ENCODE assay signal across 31 cellular contexts in genomic region chr15:41396111-41396510, GRCh38. TPM values are rescaled to one million over a fixed set of nuclear protein-coding genes. Genes with fewer than 3 reads are reported as not detected.
DNase-seq lines count a peak whose midpoint lies in the region; ATAC-seq lines count a peak whose summit lies in the region.
"Had no signal": no experiment of that assay in that cellular context is flagged by ENCODE, and none has a peak within 500 bp of the region (broad histone marks: within the 10 kb centered on the region; RNA-seq: fewer than 3 reads in every experiment).

No MANE protein-coding gene starts in this region.

- no peaks in the 10 kb centered on the region for H3K9me3 ChIP-seq in Karpas-422 (ENCODE audit: low read length)
- no peaks in the 10 kb centered on the region for H3K9me3 ChIP-seq in naive thymus-derived CD4-positive, alpha-beta T cell (ENCODE audit: control insufficient read depth in 2 of 3, low read length in 3 of 3)
- H3K9me3 ChIP-seq in neuronal stem cell (replicated peaks in 1 of 2; ENCODE audit: control insufficient read depth in 2 of 2, insufficient read depth in 1 of 2, low read depth in 1 of 2, low read length in 2 of 2) = no peaks in the 10 kb centered on the region
- H3K9me3 ChIP-seq: breast epithelium, right atrium auricular region, thyroid gland, vagina had no signal

- H2BK120ac ChIP-seq in neuronal stem cell (ENCODE audit: low read depth, low read length) = no peak overlapping the region

- H3K9me3 Mint-ChIP-seq in activated CD4-positive, alpha-beta T cell treated with anti-CD3 and anti-CD28 coated beads for 36 hours (ENCODE audit: low read depth) = no peaks in the 10 kb centered on the region
- H3K9me3 Mint-ChIP-seq in activated CD4-positive, alpha-beta memory T cell treated with anti-CD3 and anti-CD28 coated beads for 36 hours = no peaks in the 10 kb centered on the region
- H3K9me3 Mint-ChIP-seq in naive thymus-derived CD4-positive, alpha-beta T cell = no peaks in the 10 kb centered on the region
- H3K9me3 Mint-ChIP-seq: activated naive CD4-positive, alpha-beta T cell treated with anti-CD3 and anti-CD28 coated beads, Interleukin-2, amount 50 U/mL, for 24 hours; activated T-helper 2 cell treated with anti-CD3 and anti-CD28 coated beads, Interferon-gamma antibody, Interleukin-2, Interleukin-4, amounts not matched to agents 10 μg/mL and 5 μg/mL and 100 μg/mL, durations not matched to agents 14 hours and 24 hours and 36 hours; immature natural killer cell; neural crest cell; T-helper 2 cell treated with Interferon-gamma antibody and Interleukin-4, amounts not matched to agents 5 μg/mL and 100 μg/mL, for 36 hours had no signal

- no peak overlapping the region for H3K23ac ChIP-seq in neuronal stem cell (ENCODE audit: low read depth, low read length, poor library complexity)

- H3K4me2 ChIP-seq in Karpas-422 (ENCODE audit: low read depth, low read length, poor library complexity, severe bottlenecking) = no peak overlapping the region
- H3K4me2 ChIP-seq in neuronal stem cell (ENCODE audit: insufficient read depth, low read length, poor library complexity, severe bottlenecking) = no peak overlapping the region
- H3K4me2 ChIP-seq: smooth muscle cell had no signal

- H3K27me3 Mint-ChIP-seq in activated CD4-positive, alpha-beta T cell treated with anti-CD3 and anti-CD28 coated beads for 36 hours = no peaks in the 10 kb centered on the region
- H3K27me3 Mint-ChIP-seq in activated CD4-positive, alpha-beta memory T cell treated with anti-CD3 and anti-CD28 coated beads for 36 hours = no peaks in the 10 kb centered on the region
- no peaks in the 10 kb centered on the region for H3K27me3 Mint-ChIP-seq in naive thymus-derived CD4-positive, alpha-beta T cell
- H3K27me3 Mint-ChIP-seq: activated naive CD4-positive, alpha-beta T cell treated with anti-CD3 and anti-CD28 coated beads, Interleukin-2, amount 50 U/mL, for 24 hours had no signal

- H3K4ac ChIP-seq in neuronal stem cell (ENCODE audit: low read length) = no peak overlapping the region

- intact Hi-C loops in activated CD4-positive, alpha-beta T cell treated with anti-CD3 and anti-CD28 coated beads for 36 hours (cut with DNase I, micrococcal nuclease) = no loop called here
- intact Hi-C loops in activated CD4-positive, alpha-beta memory T cell treated with anti-CD3 and anti-CD28 coated beads for 36 hours (cut with micrococcal nuclease) = no loop called here
- intact Hi-C loops in naive thymus-derived CD4-positive, alpha-beta T cell (cut with micrococcal nuclease) = no loop called here

- no CpG with 5 or more reads among the region's 3 CpGs for WGBS in neuronal stem cell (ENCODE audit: extremely low coverage in 2 of 2, insufficient read length in 2 of 2, insufficient replicate concordance in 1 of 2), 2 donors

- H3K27ac ChIP-seq in Karpas-422 (ENCODE audit: low read length) (peak overlapping the region; percentile 49), neuronal stem cell (replicated peaks; ENCODE audit: low read length) (no peak overlapping the region)
- no peak overlapping the region for H3K27ac ChIP-seq in naive thymus-derived CD4-positive, alpha-beta T cell (ENCODE audit: low read depth, low read length)
- H3K27ac ChIP-seq: breast epithelium, epithelial cell of prostate, right atrium auricular region, thyroid gland, vagina had no signal

- no peak overlapping the region for H2BK12ac ChIP-seq in neuronal stem cell (ENCODE audit: low read length)

- H3K79me1 ChIP-seq in neuronal stem cell (ENCODE audit: low read depth, low read length) = no peaks in the 10 kb centered on the region

- H2AFZ ChIP-seq in Karpas-422 (ENCODE audit: low read length) = no peak overlapping the region
- H2AFZ ChIP-seq in neuronal stem cell (ENCODE audit: low read length) = no peak overlapping the region

- no peaks in the 10 kb centered on the region for H4K20me1 ChIP-seq in Karpas-422 (ENCODE audit: insufficient read depth, low read depth, low read length)

- H3K18ac ChIP-seq in neuronal stem cell (ENCODE audit: low read length) = no peak overlapping the region

- H4K91ac ChIP-seq in neuronal stem cell (ENCODE audit: low read depth, low read length, poor library complexity) = no peak overlapping the region

- H3K36me3 ChIP-seq in Karpas-422 (ENCODE audit: insufficient read depth, low read length) = peaks cover 8% of the 10 kb centered on the region; the same call in 1 of the 2 replicates
- H3K36me3 ChIP-seq in naive thymus-derived CD4-positive, alpha-beta T cell (ENCODE audit: control insufficient read depth in 2 of 3, insufficient read depth in 3 of 3, low read length in 3 of 3) = peaks cover 0 to 28% (median 10%) of the 10 kb centered on the region in 3 experiments
- H3K36me3 ChIP-seq in neuronal stem cell (replicated peaks in 1 of 2; ENCODE audit: control insufficient read depth in 2 of 2, insufficient read depth in 2 of 2, low read length in 2 of 2) = peaks cover 11 to 37% of the 10 kb centered on the region in 2 donors
- H3K36me3 ChIP-seq: breast epithelium had no signal

- H4K8ac ChIP-seq in neuronal stem cell (ENCODE audit: low read depth, low read length) = no peak overlapping the region

- H3K27me3 ChIP-seq in Karpas-422 (ENCODE audit: low read length) (no peaks in the 10 kb centered on the region), neuronal stem cell (ENCODE audit: control insufficient read depth in 3 of 3, insufficient read depth in 3 of 3, low read depth in 1 of 3, low read length in 3 of 3) (no peaks in the 10 kb centered on the region)
- H3K27me3 ChIP-seq in naive thymus-derived CD4-positive, alpha-beta T cell (ENCODE audit: control insufficient read depth in 2 of 2, insufficient read depth in 2 of 2, low read length in 2 of 2) = no peaks in the 10 kb centered on the region
- H3K27me3 ChIP-seq: breast epithelium, right atrium auricular region, thyroid gland, vagina had no signal

- peaks cover 5% of the 10 kb centered on the region for H3K79me2 ChIP-seq in Karpas-422 (ENCODE audit: low read length)

- POLR2A ChIA-PET in activated CD4-positive, alpha-beta T cell treated with anti-CD3 and anti-CD28 coated beads for 36 hours (lab: Charles Lee) = no interaction called here
- POLR2A ChIA-PET in activated CD4-positive, alpha-beta memory T cell treated with anti-CD3 and anti-CD28 coated beads for 36 hours (lab: Charles Lee) = no interaction called here
- POLR2A ChIA-PET in naive thymus-derived CD4-positive, alpha-beta T cell (lab: Charles Lee) = no interaction called here

- ATAC-seq in activated CD4-positive, alpha-beta T cell treated with anti-CD3 and anti-CD28 coated beads for 36 hours = no peak
- ATAC-seq in naive thymus-derived CD4-positive, alpha-beta T cell = no peak
- ATAC-seq: Panc1, SK-N-SH treated with all-trans-retinoic acid at 6 μM for 48 hours had no signal

- CTCF ChIA-PET in activated CD4-positive, alpha-beta T cell treated with anti-CD3 and anti-CD28 coated beads for 36 hours (lab: Charles Lee) = interaction anchor here (0.7 kb wide), 1 partner anchor 18 kb away, joined by 3 read pairs; no protein-coding TSS in a partner anchor
- CTCF ChIA-PET in activated CD4-positive, alpha-beta memory T cell treated with anti-CD3 and anti-CD28 coated beads for 36 hours (lab: Charles Lee) = no interaction called here
- CTCF ChIA-PET in naive thymus-derived CD4-positive, alpha-beta T cell (lab: Charles Lee) = no interaction called here

- H3K4me1 Mint-ChIP-seq in activated CD4-positive, alpha-beta T cell treated with anti-CD3 and anti-CD28 coated beads for 36 hours = peaks cover 17% of the 10 kb centered on the region
- peaks cover 22% of the 10 kb centered on the region for H3K4me1 Mint-ChIP-seq in activated CD4-positive, alpha-beta memory T cell treated with anti-CD3 and anti-CD28 coated beads for 36 hours (ENCODE audit: low read depth)
- peaks cover 14 to 30% (median 25%) of the 10 kb centered on the region in 7 donors for H3K4me1 Mint-ChIP-seq in naive thymus-derived CD4-positive, alpha-beta T cell
- H3K4me1 Mint-ChIP-seq: neural crest cell had no signal

- H2AK5ac ChIP-seq in neuronal stem cell (ENCODE audit: low read depth, low read length) = no peak overlapping the region

- peaks cover 8% of the 10 kb centered on the region for H3K4me1 ChIP-seq in Karpas-422 (ENCODE audit: low read length)
- no peaks in the 10 kb centered on the region for H3K4me1 ChIP-seq in naive thymus-derived CD4-positive, alpha-beta T cell (ENCODE audit: control insufficient read depth in 2 of 2, insufficient read depth in 2 of 2, low read length in 2 of 2)
- no peaks in the 10 kb centered on the region for H3K4me1 ChIP-seq in neuronal stem cell (ENCODE audit: control insufficient read depth in 2 of 2, insufficient read depth in 1 of 2, low read depth in 1 of 2, low read length in 2 of 2)
- H3K4me1 ChIP-seq: breast epithelium, right atrium auricular region, thyroid gland had no signal

- peak overlapping the region; percentile 32 for H3K27ac Mint-ChIP-seq in activated CD4-positive, alpha-beta T cell treated with anti-CD3 and anti-CD28 coated beads for 36 hours
- H3K27ac Mint-ChIP-seq in activated CD4-positive, alpha-beta memory T cell treated with anti-CD3 and anti-CD28 coated beads for 36 hours = peak overlapping the region; percentile 23
- peak overlapping the region in 5 of 9 donors; percentile 29 to 75 (median 52) for H3K27ac Mint-ChIP-seq in naive thymus-derived CD4-positive, alpha-beta T cell
- H3K27ac Mint-ChIP-seq: activated T-helper 2 cell treated with anti-CD3 and anti-CD28 coated beads, Interferon-gamma antibody, Interleukin-2, Interleukin-4, amounts not matched to agents 10 μg/mL and 5 μg/mL and 100 μg/mL, durations not matched to agents 14 hours and 24 hours and 36 hours; T-helper 2 cell treated with Interferon-gamma antibody and Interleukin-4, amounts not matched to agents 5 μg/mL and 100 μg/mL, for 36 hours had no signal

- peaks cover 22% of the 10 kb centered on the region for H3K36me3 Mint-ChIP-seq in activated CD4-positive, alpha-beta T cell treated with anti-CD3 and anti-CD28 coated beads for 36 hours (ENCODE audit: low read depth)
- H3K36me3 Mint-ChIP-seq in activated CD4-positive, alpha-beta memory T cell treated with anti-CD3 and anti-CD28 coated beads for 36 hours = peaks cover 23% of the 10 kb centered on the region
- H3K36me3 Mint-ChIP-seq in naive thymus-derived CD4-positive, alpha-beta T cell = peaks cover 11 to 24% (median 19%) of the 10 kb centered on the region in 5 donors

- H3K14ac ChIP-seq in neuronal stem cell (ENCODE audit: low read length) = no peak overlapping the region

- no peak overlapping the region for H3K4me3 ChIP-seq in Karpas-422 (ENCODE audit: low read length)
- no peak overlapping the region for H3K4me3 ChIP-seq in naive thymus-derived CD4-positive, alpha-beta T cell (ENCODE audit: low read length)
- H3K4me3 ChIP-seq in neuronal stem cell (ENCODE audit: low read length in 2 of 2) = no peak overlapping the region
- H3K4me3 ChIP-seq: breast epithelium, right atrium auricular region, smooth muscle cell, thyroid gland, vagina had no signal

- DNase-seq in activated CD4-positive, alpha-beta T cell treated with anti-CD3 and anti-CD28 coated beads for 36 hours = no peak
- no peak for DNase-seq in activated CD4-positive, alpha-beta T cell treated with anti-CD3 and anti-CD28 coated beads for 48 hours
- no peak for DNase-seq in Karpas-422
- no peak for DNase-seq in activated CD4-positive, alpha-beta memory T cell treated with anti-CD3 and anti-CD28 coated beads for 36 hours
- no peak for DNase-seq in naive thymus-derived CD4-positive, alpha-beta T cell
- no peak for DNase-seq in neuronal stem cell (ENCODE audit: low spot score)
- no peak for DNase-seq in activated CD8-positive, alpha-beta memory T cell treated with anti-CD3 and anti-CD28 coated beads, Interleukin-2, amount 50 U/mL, for 4 hours
- no peak for DNase-seq in islet precursor cell
- DNase-seq: activated CD4-positive, alpha-beta T cell treated with anti-CD3 and anti-CD28 coated beads for 4 hours; anterior cingulate cortex; DMS79 treated with DMSO at 0.1 percent for 48 hours; effector CD4-positive, alpha-beta T cell; GF-D8; hypothalamus; immature natural killer cell; mesendoderm; NCI-H2029 treated with DMSO at 0.1 percent for 48 hours; NCI-H526 treated with DMSO at 0.1 percent for 48 hours; Right ventricle myocardium superior; thyroid gland had no signal

- H3K9me2 ChIP-seq in Karpas-422 (replicated peaks; ENCODE audit: insufficient read depth, low read length) = no peaks in the 10 kb centered on the region

- H3K4me3 Mint-ChIP-seq in activated CD4-positive, alpha-beta T cell treated with anti-CD3 and anti-CD28 coated beads for 36 hours = no peak overlapping the region
- no peak overlapping the region for H3K4me3 Mint-ChIP-seq in activated CD4-positive, alpha-beta memory T cell treated with anti-CD3 and anti-CD28 coated beads for 36 hours
- peak overlapping the region in 3 of 10 donors; percentile 17 to 61 (median 41) for H3K4me3 Mint-ChIP-seq in naive thymus-derived CD4-positive, alpha-beta T cell
- H3K4me3 Mint-ChIP-seq: activated naive CD4-positive, alpha-beta T cell treated with anti-CD3 and anti-CD28 coated beads, Interleukin-2, amount 50 U/mL, for 24 hours; immature natural killer cell; neural crest cell; T-helper 2 cell treated with Interferon-gamma antibody and Interleukin-4, amounts not matched to agents 5 μg/mL and 100 μg/mL, for 36 hours had no signal

- H3K9ac ChIP-seq in Karpas-422 (ENCODE audit: low read length) (no peak overlapping the region), neuronal stem cell (ENCODE audit: low read depth, low read length, poor library complexity) (no peak overlapping the region)

- H2BK15ac ChIP-seq in neuronal stem cell (ENCODE audit: low read length) = no peak overlapping the region

- no peak overlapping the region for H2BK5ac ChIP-seq in neuronal stem cell (ENCODE audit: low read length)

RNA-seq across cellular contexts. Expression of gene NDUFAF1, which starts 6.2 kb away (rescaled TPM):
- total RNA-seq in activated CD4-positive, alpha-beta T cell treated with anti-CD3 and anti-CD28 coated beads for 36 hours = 10 to 100 TPM; 16.9 to 27.2 TPM
- total RNA-seq in Karpas-422 (2014; rRNA removed; shearing (Covaris generic); ENCODE audit: low replicate concordance) = 22.6 and 24.7 TPM in 2 replicates
- 10 to 100 TPM; 21.3 to 22.7 TPM for total RNA-seq in activated CD4-positive, alpha-beta memory T cell treated with anti-CD3 and anti-CD28 coated beads for 36 hours
- 10 to 100 TPM in 3 of 5 experiments, 1 to 10 TPM in 2; 3.6 to 19.5 (median 12.2) TPM for total RNA-seq in naive thymus-derived CD4-positive, alpha-beta T cell
- 10 to 100 TPM; 21.6 to 23.8 TPM for polyA plus RNA-seq in naive thymus-derived CD4-positive, alpha-beta T cell
- polyA plus RNA-seq in neuronal stem cell (2013, experiment 1 of 2) = 14.2 TPM
- 14.2 TPM for polyA plus RNA-seq in neuronal stem cell (2013, experiment 2 of 2)

RNA-seq across cellular contexts. Expression of gene RTF1, which starts 20.8 kb away (rescaled TPM):
- 10 to 100 TPM; 29.4 to 32.3 TPM for total RNA-seq in activated CD4-positive, alpha-beta T cell treated with anti-CD3 and anti-CD28 coated beads for 36 hours
- 25.7 and 33.5 TPM in 2 replicates for total RNA-seq in Karpas-422 (2014; rRNA removed; shearing (Covaris generic); ENCODE audit: low replicate concordance)
- 10 to 100 TPM; 24.9 to 26.2 TPM for total RNA-seq in activated CD4-positive, alpha-beta memory T cell treated with anti-CD3 and anti-CD28 coated beads for 36 hours
- total RNA-seq in naive thymus-derived CD4-positive, alpha-beta T cell = 10 to 100 TPM; 34.0 to 41.3 (median 37.2) TPM
- polyA plus RNA-seq in naive thymus-derived CD4-positive, alpha-beta T cell = 10 to 100 TPM; 11.7 to 22.5 TPM
- polyA plus RNA-seq in neuronal stem cell (2013, experiment 1 of 2) = 66.2 TPM
- 68.7 TPM for polyA plus RNA-seq in neuronal stem cell (2013, experiment 2 of 2)
